In genomic region chr16:57471209-57471608, GRCh38 we compare ENCODE assay signal across 24 cellular contexts. TPM values are rescaled to one million over a fixed set of nuclear protein-coding genes. Genes with fewer than 3 reads are reported as not detected.
DNase-seq lines count a peak whose midpoint lies in the region; FAIRE-seq and TF ChIP-seq lines count a peak whose summit lies in the region.
"Had no signal": no experiment of that assay in that cellular context is flagged by ENCODE, and none has a peak within 500 bp of the region (broad histone marks: within the 10 kb centered on the region; RNA-seq: fewer than 3 reads in every experiment).

No MANE protein-coding gene starts in this region.

- TF ChIP-seq EP300 in H1 (IDR thresholded peaks at IDR 0.05; ENCODE audit: borderline replicate concordance in 1 of 2, low read depth in 2 of 2, low read length in 2 of 2), result no peak

- TF ChIP-seq RAD21 in H1 (IDR thresholded peaks at IDR 0.05 in 1 of 2, conservative IDR thresholded peaks at IDR 0.05 in 1 of 2; ENCODE audit: low read depth in 2 of 2, low read length in 2 of 2), result no peak

- H3K23ac ChIP-seq in H1 (ENCODE audit: insufficient read length) (no peak overlapping the region), mesenchymal stem cell (ENCODE audit: low read length in 2 of 2) (no peak overlapping the region)

- H2BK15ac ChIP-seq in H1 (ENCODE audit: low read length), result no peak overlapping the region
- no peak overlapping the region for H2BK15ac ChIP-seq in mesenchymal stem cell (ENCODE audit: low read depth, poor library complexity, severe bottlenecking)

- H2BK12ac ChIP-seq in H1 (ENCODE audit: low read depth, low read length) (no peak overlapping the region), mesenchymal stem cell (ENCODE audit: low read length in 2 of 2) (no peak overlapping the region)

- no peak overlapping the region for H3K56ac ChIP-seq in H1 (replicated peaks; ENCODE audit: insufficient read length, low read depth, low read length)

- H4K8ac ChIP-seq in H1 (ENCODE audit: extremely low read depth, insufficient read depth, low read length) (no peak overlapping the region), mesenchymal stem cell (ENCODE audit: low read length) (no peak overlapping the region)

- no peak for DNase-seq in activated T-cell treated with anti-CD3 and anti-CD28 coated beads, Interleukin-2, amount 50 U/mL, for 24 hours
- DNase-seq in activated T-cell treated with anti-CD3 and anti-CD28 coated beads for 4 hours (no peak), H1 (ENCODE audit: low read depth in 1 of 2, low spot score in 2 of 2) (no peak), mesenchymal stem cell (no peak), type B pancreatic cell (ENCODE audit: extremely low spot score, unreplicated experiment) (no peak), SW480 (ENCODE audit: low spot score) (no peak), SK-N-DZ (ENCODE audit: low spot score) (no peak), HTR-8/SVneo (ENCODE audit: insufficient read length, low spot score) (no peak)
- DNase-seq: activated CD4-positive, alpha-beta memory T cell treated with anti-CD3 and anti-CD28 coated beads, Interleukin-2, amount 10 ng/mL, durations not matched to agents 7 days and 5 days; activated naive CD4-positive, alpha-beta T cell treated with anti-CD3 and anti-CD28 coated beads, Interleukin-2, amount 10 ng/mL, durations not matched to agents 7 days and 5 days; MG63; NCI-H1436 treated with DMSO at 0.1 percent for 48 hours; NCI-H524 treated with DMSO at 0.1 percent for 48 hours; stimulated activated CD4-positive, alpha-beta T cell treated with anti-CD3 and anti-CD28 coated beads, Interleukin-2, amount 100 ng/mL, for 48 hours; T1000 had no signal

- no peak for TF ChIP-seq POLR2A in H1 (IDR thresholded peaks at IDR 0.05; ENCODE audit: control extremely low read depth in 1 of 2, low read depth in 2 of 2, low read length in 2 of 2)

- no peaks in the 10 kb centered on the region for H3K79me2 ChIP-seq in H1 (ENCODE audit: control insufficient read depth in 1 of 2, insufficient read depth in 2 of 2, low read length in 2 of 2)

- FAIRE-seq in H1 (lab: Jason Lieb, UNC) (no peak), HTR-8/SVneo (lab: Jason Lieb, UNC) (no peak)
- FAIRE-seq: D721Med, endometrium, GM18507 had no signal

- H3K4ac ChIP-seq in H1 (replicated peaks; ENCODE audit: insufficient read length, low read depth, low read length), result no peak overlapping the region
- H3K4ac ChIP-seq in mesenchymal stem cell (ENCODE audit: low read depth in 1 of 2, low read length in 2 of 2), result no peak overlapping the region

- H4K20me1 ChIP-seq in H1 (replicated peaks in 1 of 2; ENCODE audit: control insufficient read depth in 1 of 2, insufficient read depth in 2 of 2, low read length in 2 of 2), result peaks cover 2 to 3% of the 10 kb centered on the region in 2 experiments

- H3K36me3 ChIP-seq in H1 (ENCODE audit: control insufficient read depth in 2 of 4, insufficient read depth in 4 of 4, low read length in 3 of 4) (peaks cover 17 to 60% (median 36%) of the 10 kb centered on the region in 4 experiments), mesenchymal stem cell (ENCODE audit: control insufficient read depth in 1 of 2, insufficient read depth in 2 of 2, low read depth in 1 of 2, low read length in 2 of 2) (peaks cover 62 to 87% of the 10 kb centered on the region in 2 experiments)

- TF ChIP-seq CTCF in H1 (IDR thresholded peaks at IDR 0.05; ENCODE audit: control extremely low read depth in 1 of 3, insufficient read depth in 1 of 3, low read depth in 1 of 3, low read length in 3 of 3), result no peak
- TF ChIP-seq CTCF in type B pancreatic cell (conservative IDR thresholded peaks at IDR 0.05), result no peak

- no peaks in the 10 kb centered on the region for H3K9me3 Mint-ChIP-seq in activated T-cell treated with anti-CD3 and anti-CD28 coated beads, Interleukin-2, amount 50 U/mL, for 24 hours
- no peaks in the 10 kb centered on the region for H3K9me3 Mint-ChIP-seq in type B pancreatic cell
- H3K9me3 Mint-ChIP-seq: activated CD4-positive, alpha-beta memory T cell treated with anti-CD3 and anti-CD28 coated beads, Interleukin-2, amount 10 ng/mL, durations not matched to agents 7 days and 5 days; activated naive CD4-positive, alpha-beta T cell treated with anti-CD3 and anti-CD28 coated beads, Interleukin-2, amount 10 ng/mL, durations not matched to agents 7 days and 5 days; IgD-negative memory B cell; natural killer cell treated with Interleukin-12 subunit alpha and Interleukin-12 subunit beta and Interleukin-15 and Interleukin-18, amount 100 ng/mL, for 72 hours; stimulated activated naive CD8-positive, alpha-beta T cell treated with anti-CD3 and anti-CD28 coated beads, Interleukin-15, Interleukin-2, amounts not matched to agents 100 ng/mL and 50 ng/mL, for 24 hours had no signal

- POLR2A ChIA-PET in H1 (lab: Charles Lee; ENCODE audit: partially characterized antibody), result interaction anchor here (0.6 to 3.2 kb wide), 7 partner anchors 8 to 285 kb away, joined by 3 to 30 read pairs (median 6); partner anchors contain the start of genes CIAPIN1, COQ9, POLR2C and PSME3IP1

- H2AK5ac ChIP-seq in H1 (ENCODE audit: low read depth, low read length), result no peak overlapping the region
- no peak overlapping the region for H2AK5ac ChIP-seq in mesenchymal stem cell (ENCODE audit: low read length, severe bottlenecking)

- 100% methylated on average over 1 of the region's 1 CpG; no CpG with 5 or more reads in 1 of the 2 experiments for WGBS in H1 (ENCODE audit: extremely low coverage in 1 of 2, insufficient coverage in 1 of 2, insufficient read length in 1 of 2, insufficient replicate concordance in 2 of 2, low coverage in 1 of 2, low lambda C conversion rate in 2 of 2, missing lambda C conversion rate in 1 of 2), 2 experiments
- 100% methylated on average over 1 of the region's 1 CpG for WGBS in mesenchymal stem cell

- peaks cover 63% of the 10 kb centered on the region for H3K36me3 Mint-ChIP-seq in activated T-cell treated with anti-CD3 and anti-CD28 coated beads, Interleukin-2, amount 50 U/mL, for 24 hours (ENCODE audit: low read depth)
- H3K36me3 Mint-ChIP-seq in type B pancreatic cell, result peaks cover 25% of the 10 kb centered on the region

- CTCF ChIA-PET in H1 (lab: Charles Lee; ENCODE audit: partially characterized antibody), result interaction anchor here (1.1 to 15.0 kb wide), 4 partner anchors 10 to 69 kb away, joined by 3 to 210 read pairs (median 74); partner anchors contain the start of gene POLR2C

- H3K27me3 ChIP-seq in H1 (replicated peaks in 1 of 4; ENCODE audit: control insufficient read depth in 3 of 4, extremely low read depth in 1 of 4, insufficient read depth in 3 of 4, low read length in 3 of 4) (no peaks in the 10 kb centered on the region), mesenchymal stem cell (ENCODE audit: control insufficient read depth in 1 of 2, insufficient read depth in 1 of 2, low read length in 2 of 2) (no peaks in the 10 kb centered on the region)
- H3K27me3 ChIP-seq: ascending aorta, BLaER1, MG63, tibial nerve had no signal

- H4K5ac ChIP-seq in H1 (ENCODE audit: insufficient read length, low read depth, low read length), result no peak overlapping the region

- no peak overlapping the region for H3K9ac ChIP-seq in H1 (replicated peaks in 1 of 4; ENCODE audit: extremely low read depth in 1 of 4, low read depth in 3 of 4, low read length in 3 of 4)
- H3K9ac ChIP-seq in mesenchymal stem cell (ENCODE audit: low read length), result peak overlapping the region; percentile 21
- H3K9ac ChIP-seq: BLaER1 had no signal

- no peak overlapping the region for H3K4me3 Mint-ChIP-seq in activated T-cell treated with anti-CD3 and anti-CD28 coated beads, Interleukin-2, amount 50 U/mL, for 24 hours
- no peak overlapping the region for H3K4me3 Mint-ChIP-seq in type B pancreatic cell
- H3K4me3 Mint-ChIP-seq: activated CD4-positive, alpha-beta memory T cell treated with anti-CD3 and anti-CD28 coated beads, Interleukin-2, amount 10 ng/mL, durations not matched to agents 7 days and 5 days; activated naive CD4-positive, alpha-beta T cell treated with anti-CD3 and anti-CD28 coated beads, Interleukin-2, amount 10 ng/mL, durations not matched to agents 7 days and 5 days; IgD-negative memory B cell; natural killer cell treated with Interleukin-12 subunit alpha and Interleukin-12 subunit beta and Interleukin-15 and Interleukin-18, amount 100 ng/mL, for 72 hours; stimulated activated naive CD8-positive, alpha-beta T cell treated with anti-CD3 and anti-CD28 coated beads, Interleukin-15, Interleukin-2, amounts not matched to agents 100 ng/mL and 50 ng/mL, for 24 hours had no signal

- peak overlapping the region; percentile 61 for H3K27ac Mint-ChIP-seq in activated T-cell treated with anti-CD3 and anti-CD28 coated beads, Interleukin-2, amount 50 U/mL, for 24 hours
- H3K27ac Mint-ChIP-seq in type B pancreatic cell, result peak overlapping the region; percentile 92
- H3K27ac Mint-ChIP-seq: activated CD4-positive, alpha-beta memory T cell treated with anti-CD3 and anti-CD28 coated beads, Interleukin-2, amount 10 ng/mL, durations not matched to agents 7 days and 5 days; activated naive CD4-positive, alpha-beta T cell treated with anti-CD3 and anti-CD28 coated beads, Interleukin-2, amount 10 ng/mL, durations not matched to agents 7 days and 5 days; IgD-negative memory B cell; stimulated activated naive CD8-positive, alpha-beta T cell treated with anti-CD3 and anti-CD28 coated beads, Interleukin-15, Interleukin-2, amounts not matched to agents 100 ng/mL and 50 ng/mL, for 24 hours had no signal

- H3K4me1 ChIP-seq in H1 (replicated peaks in 1 of 4; ENCODE audit: control insufficient read depth in 3 of 4, insufficient read depth in 4 of 4, low read length in 3 of 4), result peaks cover 8 to 33% (median 27%) of the 10 kb centered on the region in 4 experiments
- H3K4me1 ChIP-seq in mesenchymal stem cell (ENCODE audit: control insufficient read depth, insufficient read depth, low read depth, low read length), result peaks cover 43% of the 10 kb centered on the region
- H3K4me1 ChIP-seq: ascending aorta had no signal

- H4K91ac ChIP-seq in H1 (replicated peaks; ENCODE audit: insufficient read length, low read length) (no peak overlapping the region), mesenchymal stem cell (ENCODE audit: low read length) (no peak overlapping the region)

- peaks cover 11% of the 10 kb centered on the region for H3K4me1 Mint-ChIP-seq in activated T-cell treated with anti-CD3 and anti-CD28 coated beads, Interleukin-2, amount 50 U/mL, for 24 hours (ENCODE audit: low read depth)
- peaks cover 18% of the 10 kb centered on the region for H3K4me1 Mint-ChIP-seq in type B pancreatic cell (ENCODE audit: unreplicated experiment)

- H3K9me3 ChIP-seq in H1 (ENCODE audit: insufficient read depth in 2 of 2, low read depth in 1 of 2, low read length in 1 of 2), result no peaks in the 10 kb centered on the region
- no peaks in the 10 kb centered on the region for H3K9me3 ChIP-seq in mesenchymal stem cell (ENCODE audit: control insufficient read depth, low read length)
- H3K9me3 ChIP-seq: ascending aorta, BLaER1, MG63, tibial nerve had no signal

- no peak overlapping the region for H3K14ac ChIP-seq in H1 (ENCODE audit: insufficient read length)
- no peak overlapping the region for H3K14ac ChIP-seq in mesenchymal stem cell (ENCODE audit: low read length in 2 of 2)

- H3K27me3 Mint-ChIP-seq in activated T-cell treated with anti-CD3 and anti-CD28 coated beads, Interleukin-2, amount 50 U/mL, for 24 hours, result no peaks in the 10 kb centered on the region
- H3K27me3 Mint-ChIP-seq in type B pancreatic cell, result no peaks in the 10 kb centered on the region
- H3K27me3 Mint-ChIP-seq: activated CD4-positive, alpha-beta memory T cell treated with anti-CD3 and anti-CD28 coated beads, Interleukin-2, amount 10 ng/mL, durations not matched to agents 7 days and 5 days; activated naive CD4-positive, alpha-beta T cell treated with anti-CD3 and anti-CD28 coated beads, Interleukin-2, amount 10 ng/mL, durations not matched to agents 7 days and 5 days; IgD-negative memory B cell; natural killer cell treated with Interleukin-12 subunit alpha and Interleukin-12 subunit beta and Interleukin-15 and Interleukin-18, amount 100 ng/mL, for 72 hours; stimulated activated naive CD8-positive, alpha-beta T cell treated with anti-CD3 and anti-CD28 coated beads, Interleukin-15, Interleukin-2, amounts not matched to agents 100 ng/mL and 50 ng/mL, for 24 hours had no signal

- H2BK5ac ChIP-seq in H1 (ENCODE audit: low read depth, low read length) (no peak overlapping the region), mesenchymal stem cell (ENCODE audit: low read depth, low read length, poor library complexity, severe bottlenecking) (no peak overlapping the region)

- H3K79me1 ChIP-seq in H1 (ENCODE audit: low read depth, low read length) (peaks cover 4% of the 10 kb centered on the region; the same call in 1 of the 2 replicates), mesenchymal stem cell (replicated peaks; ENCODE audit: low read length, poor library complexity, severe bottlenecking) (peaks cover 21% of the 10 kb centered on the region)

- H2AFZ ChIP-seq in H1 (ENCODE audit: low read length), result no peak overlapping the region
- no peak overlapping the region for H2AFZ ChIP-seq in mesenchymal stem cell (ENCODE audit: low read depth, low read length)

- H3K4me2 ChIP-seq in H1 (ENCODE audit: insufficient read depth in 1 of 2, low read depth in 2 of 2, low read length in 2 of 2) (no peak overlapping the region; a peak in 1 of 4 replicates), mesenchymal stem cell (ENCODE audit: low read length, poor library complexity, severe bottlenecking) (no peak overlapping the region)

- H2BK20ac ChIP-seq in H1 (ENCODE audit: low read length), result no peak overlapping the region

- H3K18ac ChIP-seq in H1 (ENCODE audit: extremely low read depth, low read length) (no peak overlapping the region), mesenchymal stem cell (ENCODE audit: low read depth in 1 of 2, low read length in 2 of 2) (no peak overlapping the region)

- no peaks in the 10 kb centered on the region; the same call in 1 of the 2 replicates for H3K23me2 ChIP-seq in H1 (ENCODE audit: low read depth, low read length)

- H3K27ac ChIP-seq in H1 (ENCODE audit: low read depth, low read length) (0 out of 2 replicates have a peak overlapping the region, but pooled peaks have one; percentile 19), mesenchymal stem cell (ENCODE audit: low read length, poor library complexity, severe bottlenecking) (no peak overlapping the region)

- H2BK120ac ChIP-seq in H1 (replicated peaks; ENCODE audit: low read depth, low read length), result no peak overlapping the region
- no peak overlapping the region for H2BK120ac ChIP-seq in mesenchymal stem cell (ENCODE audit: low read depth, low read length)

- H3K4me3 ChIP-seq in H1 (ENCODE audit: extremely low read depth in 1 of 4, insufficient read depth in 2 of 4, low read depth in 3 of 4, low read length in 4 of 4), result no peak overlapping the region
- H3K4me3 ChIP-seq in mesenchymal stem cell (ENCODE audit: insufficient read depth in 1 of 2, low read depth in 1 of 2, low read length in 2 of 2), result no peak overlapping the region
- H3K4me3 ChIP-seq: ascending aorta, BLaER1, MG63, tibial nerve had no signal

RNA-seq across cellular contexts. Expression of gene POLR2C, which starts 8.7 kb away (rescaled TPM):
- 71.2 and 72.5 TPM in 2 replicates for total RNA-seq in H1 (2021; fragmentation: NEBNext Ultra II Directional; extraction: Animal tissue kit (Norgen Biotek cat#: 25700))
- polyA plus RNA-seq in H1 (2011; rRNA removed), result 132 and 149 TPM in 2 replicates
- polyA plus RNA-seq in H1 (2011; cell fraction: cytosol; rRNA removed), result 174 TPM
- 155 TPM for polyA plus RNA-seq in H1 (2011; cell fraction: nucleus; rRNA removed)
- 73.1 to 103 TPM (median 99.7 TPM) in 4 replicates for polyA plus RNA-seq in H1 (2012, experiment 1 of 2)
- 88.7 TPM for polyA plus RNA-seq in H1 (2012, experiment 2 of 2)
- polyA plus RNA-seq in H1 (2013, experiment 1 of 2), result 41.8 TPM
- polyA plus RNA-seq in H1 (2013, experiment 2 of 2), result 43.3 TPM
- 234 and 245 TPM in 2 replicates for polyA minus RNA-seq in H1 (2011; rRNA and poly(A)+ RNA removed)
- polyA minus RNA-seq in H1 (2011; cell fraction: cytosol; rRNA and poly(A)+ RNA removed), result 126 TPM
- 89.2 TPM for polyA minus RNA-seq in H1 (2011; cell fraction: nucleus; rRNA and poly(A)+ RNA removed)
- polyA plus RNA-seq in mesenchymal stem cell (2013, experiment 1 of 2), result 39.3 TPM
- 40.0 TPM for polyA plus RNA-seq in mesenchymal stem cell (2013, experiment 2 of 2)
- total RNA-seq in type B pancreatic cell (ENCODE audit: low replicate concordance), result 63.0 and 70.5 TPM in 2 replicates
- 210 and 282 TPM in 2 replicates for polyA plus RNA-seq in SK-N-DZ (2014; cell fraction: cytosol; rRNA removed)
- polyA plus RNA-seq in SK-N-DZ (2014; cell fraction: nucleus; rRNA removed), result 164 and 221 TPM in 2 replicates

RNA-seq across cellular contexts. Expression of gene DOK4, which starts 15.1 kb away (rescaled TPM):
- total RNA-seq in H1 (2021; fragmentation: NEBNext Ultra II Directional; extraction: Animal tissue kit (Norgen Biotek cat#: 25700)), result 28.9 and 29.9 TPM in 2 replicates
- 24.0 and 29.5 TPM in 2 replicates for polyA plus RNA-seq in H1 (2011; rRNA removed)
- 30.4 TPM for polyA plus RNA-seq in H1 (2011; cell fraction: cytosol; rRNA removed)
- polyA plus RNA-seq in H1 (2011; cell fraction: nucleus; rRNA removed), result 46.7 TPM
- polyA plus RNA-seq in H1 (2012, experiment 1 of 2), result 20.5 to 27.4 TPM (median 25.8 TPM) in 4 replicates
- 20.5 TPM for polyA plus RNA-seq in H1 (2012, experiment 2 of 2)
- polyA plus RNA-seq in H1 (2013, experiment 1 of 2), result 13.6 TPM
- 13.6 TPM for polyA plus RNA-seq in H1 (2013, experiment 2 of 2)
- polyA minus RNA-seq in H1 (2011; rRNA and poly(A)+ RNA removed), result 24.3 and 27.0 TPM in 2 replicates
- polyA minus RNA-seq in H1 (2011; cell fraction: cytosol; rRNA and poly(A)+ RNA removed), result 14.3 TPM
- polyA minus RNA-seq in H1 (2011; cell fraction: nucleus; rRNA and poly(A)+ RNA removed), result 11.3 TPM
- 29.6 TPM for polyA plus RNA-seq in mesenchymal stem cell (2013, experiment 1 of 2)
- 29.7 TPM for polyA plus RNA-seq in mesenchymal stem cell (2013, experiment 2 of 2)
- total RNA-seq in type B pancreatic cell (ENCODE audit: low replicate concordance), result 33.3 and 72.0 TPM in 2 replicates
- 158 and 208 TPM in 2 replicates for polyA plus RNA-seq in SK-N-DZ (2014; cell fraction: cytosol; rRNA removed)
- polyA plus RNA-seq in SK-N-DZ (2014; cell fraction: nucleus; rRNA removed), result 212 and 219 TPM in 2 replicates

RNA-seq across cellular contexts. Expression of gene COQ9, which starts 23.9 kb away (rescaled TPM):
- 31.7 and 33.3 TPM in 2 replicates for total RNA-seq in H1 (2021; fragmentation: NEBNext Ultra II Directional; extraction: Animal tissue kit (Norgen Biotek cat#: 25700))
- 47.9 and 60.3 TPM in 2 replicates for polyA plus RNA-seq in H1 (2011; rRNA removed)
- 64.5 TPM for polyA plus RNA-seq in H1 (2011; cell fraction: cytosol; rRNA removed)
- polyA plus RNA-seq in H1 (2011; cell fraction: nucleus; rRNA removed), result 77.8 TPM
- polyA plus RNA-seq in H1 (2012, experiment 1 of 2), result 35.5 to 44.0 TPM (median 38.3 TPM) in 4 replicates
- polyA plus RNA-seq in H1 (2012, experiment 2 of 2), result 36.3 TPM
- 29.5 TPM for polyA plus RNA-seq in H1 (2013, experiment 1 of 2)
- polyA plus RNA-seq in H1 (2013, experiment 2 of 2), result 29.6 TPM
- polyA minus RNA-seq in H1 (2011; rRNA and poly(A)+ RNA removed), result 46.9 and 50.7 TPM in 2 replicates
- polyA minus RNA-seq in H1 (2011; cell fraction: cytosol; rRNA and poly(A)+ RNA removed), result 25.1 TPM
- polyA minus RNA-seq in H1 (2011; cell fraction: nucleus; rRNA and poly(A)+ RNA removed), result 25.1 TPM
- 26.1 TPM for polyA plus RNA-seq in mesenchymal stem cell (2013, experiment 1 of 2)
- 25.9 TPM for polyA plus RNA-seq in mesenchymal stem cell (2013, experiment 2 of 2)
- 73.1 and 96.0 TPM in 2 replicates for total RNA-seq in type B pancreatic cell (ENCODE audit: low replicate concordance)
- polyA plus RNA-seq in SK-N-DZ (2014; cell fraction: cytosol; rRNA removed), result 96.0 and 101 TPM in 2 replicates
- 203 and 222 TPM in 2 replicates for polyA plus RNA-seq in SK-N-DZ (2014; cell fraction: nucleus; rRNA removed)

RNA-seq across cellular contexts. Expression of gene CIAPIN1, which starts 24.0 kb away (rescaled TPM):
- 83.6 and 90.7 TPM in 2 replicates for total RNA-seq in H1 (2021; fragmentation: NEBNext Ultra II Directional; extraction: Animal tissue kit (Norgen Biotek cat#: 25700))
- polyA plus RNA-seq in H1 (2011; rRNA removed), result 64.0 and 76.8 TPM in 2 replicates
- polyA plus RNA-seq in H1 (2011; cell fraction: cytosol; rRNA removed), result 74.2 TPM
- polyA plus RNA-seq in H1 (2011; cell fraction: nucleus; rRNA removed), result 56.1 TPM
- 72.0 to 81.5 TPM (median 74.4 TPM) in 4 replicates for polyA plus RNA-seq in H1 (2012, experiment 1 of 2)
- polyA plus RNA-seq in H1 (2012, experiment 2 of 2), result 84.8 TPM
- polyA plus RNA-seq in H1 (2013, experiment 1 of 2), result 45.2 TPM
- 43.4 TPM for polyA plus RNA-seq in H1 (2013, experiment 2 of 2)
- polyA minus RNA-seq in H1 (2011; rRNA and poly(A)+ RNA removed), result 71.0 and 75.1 TPM in 2 replicates
- 26.4 TPM for polyA minus RNA-seq in H1 (2011; cell fraction: cytosol; rRNA and poly(A)+ RNA removed)
- polyA minus RNA-seq in H1 (2011; cell fraction: nucleus; rRNA and poly(A)+ RNA removed), result 30.0 TPM
- polyA plus RNA-seq in mesenchymal stem cell (2013, experiment 1 of 2), result 30.8 TPM
- polyA plus RNA-seq in mesenchymal stem cell (2013, experiment 2 of 2), result 33.0 TPM
- 68.2 and 73.7 TPM in 2 replicates for total RNA-seq in type B pancreatic cell (ENCODE audit: low replicate concordance)
- 112 and 130 TPM in 2 replicates for polyA plus RNA-seq in SK-N-DZ (2014; cell fraction: cytosol; rRNA removed)
- 71.4 and 74.6 TPM in 2 replicates for polyA plus RNA-seq in SK-N-DZ (2014; cell fraction: nucleus; rRNA removed)
